8 cellular contexts compared by ENCODE assay signal in genomic region chr17:79800325-79801155, GRCh38. TPM values are rescaled to one million over a fixed set of nuclear protein-coding genes. Genes with fewer than 3 reads are reported as not detected.
DNase-seq lines count a peak whose midpoint lies in the region; ATAC-seq and TF ChIP-seq lines count a peak whose summit lies in the region.

No MANE protein-coding gene starts in this region.

- no peak overlapping the region for H2AK5ac ChIP-seq in IMR-90 (ENCODE audit: low read depth, low read length)

- TF ChIP-seq CTCF in DOHH2 (IDR thresholded peaks at IDR 0.05; ENCODE audit: low read depth, low read length, poor library complexity, severe bottlenecking) (no peak), IMR-90 (conservative IDR thresholded peaks at IDR 0.05; ENCODE audit: low read depth, low read length) (no peak), esophagus squamous epithelium (IDR thresholded peaks at IDR 0.05) (no peak)

- no peak overlapping the region for H2BK15ac ChIP-seq in IMR-90 (ENCODE audit: low read depth, low read length)

- H3K23ac ChIP-seq in IMR-90 (ENCODE audit: low read depth, low read length), result 0 out of 2 replicates have a peak overlapping the region, but pooled peaks have one; percentile 29

- H4K20me1 ChIP-seq in DOHH2 (ENCODE audit: control insufficient read depth, insufficient read depth, low read depth, low read length) (no peaks in the 10 kb centered on the region), IMR-90 (ENCODE audit: insufficient read depth, low read length) (peaks cover 8% of the 10 kb centered on the region; the same call in 1 of the 2 replicates)

- H3K4me1 ChIP-seq in DOHH2 (ENCODE audit: control insufficient read depth, low read length) (peaks cover 70% of the 10 kb centered on the region), IMR-90 (ENCODE audit: control insufficient read depth, insufficient read depth, low read length) (peaks cover 5% of the 10 kb centered on the region), esophagus squamous epithelium (peaks cover 64 to 91% (median 82%) of the 10 kb centered on the region in 3 donors)

- no peak overlapping the region for H3K4ac ChIP-seq in IMR-90 (ENCODE audit: low read depth, low read length)

- H2BK20ac ChIP-seq in IMR-90 (ENCODE audit: low read depth, low read length), result no peak overlapping the region

- peaks cover 32% of the 10 kb centered on the region for H3K27me3 ChIP-seq in DOHH2 (ENCODE audit: control insufficient read depth, low read length)
- peaks cover 79% of the 10 kb centered on the region for H3K27me3 ChIP-seq in IMR-90 (ENCODE audit: control insufficient read depth, insufficient read depth, low read length)
- H3K27me3 ChIP-seq in esophagus squamous epithelium, result peaks cover 38 to 86% (median 78%) of the 10 kb centered on the region in 4 donors

- peaks cover 5% of the 10 kb centered on the region; the same call in 1 of the 2 replicates for H3K9me1 ChIP-seq in IMR-90 (ENCODE audit: insufficient read depth, low read length)

- CTCF ChIA-PET in IMR-90 (lab: Yijun Ruan, JAX), result no interaction called here

- DNase-seq in IMR-90 (peak; percentile 39), SK-N-DZ (ENCODE audit: low spot score) (peak; percentile 74), esophagus squamous epithelium (lab: John Stamatoyannopoulos, UW) (no peak)
- DNase-seq in stimulated activated CD8-positive, alpha-beta memory T cell treated with anti-CD3 and anti-CD28 coated beads, Interleukin-4, amount 100 ng/mL, for 48 hours, result peak; percentile 65

- in situ Hi-C loops in IMR-90 (cut with MboI; ENCODE audit: low sequenced_read_pairs), result no loop called here

- no peaks in the 10 kb centered on the region for H3K9me2 ChIP-seq in DOHH2 (replicated peaks; ENCODE audit: control insufficient read depth, low read length)

- H3K36me3 ChIP-seq in DOHH2 (ENCODE audit: control insufficient read depth, low read length) (no peaks in the 10 kb centered on the region), IMR-90 (ENCODE audit: control insufficient read depth, insufficient read depth, low read length) (peaks cover 3% of the 10 kb centered on the region; the same call in 1 of the 2 replicates), esophagus squamous epithelium (peaks cover 0 to under 1% (median 0%) of the 10 kb centered on the region in 3 donors)

- H3K79me1 ChIP-seq in IMR-90 (ENCODE audit: low read depth in 1 of 2, low read length in 2 of 2), result peaks cover 8 to 11% of the 10 kb centered on the region in 2 experiments; a peak in 2 of 4 replicates

- no TSS peak for BruUV-seq in IMR-90 (replicated peaks; lab: Mats Ljungman, UMichigan)

- no peak for TF ChIP-seq RAD21 in IMR-90 (IDR thresholded peaks at IDR 0.05; ENCODE audit: low read length)

- H3K4me2 ChIP-seq in DOHH2 (ENCODE audit: low read length) (peak overlapping the region; percentile 69), IMR-90 (ENCODE audit: low read depth, low read length) (no peak overlapping the region)

- peaks cover 10% of the 10 kb centered on the region for H3K79me2 ChIP-seq in DOHH2 (ENCODE audit: control insufficient read depth, low read length)

- TF ChIP-seq POLR2A in IMR-90 (IDR thresholded peaks at IDR 0.05; ENCODE audit: low read depth, low read length) (no peak), esophagus squamous epithelium (IDR thresholded peaks at IDR 0.05) (no peak)

- POLR2A ChIA-PET in IMR-90 (lab: Charles Lee; ENCODE audit: unreplicated experiment), result no interaction called here

- H2AK9ac ChIP-seq in IMR-90 (replicated peaks; ENCODE audit: low read depth, low read length, poor library complexity), result no peak overlapping the region

- no peak overlapping the region for H3K18ac ChIP-seq in IMR-90 (ENCODE audit: low read depth, low read length)

- no peak overlapping the region for H4K8ac ChIP-seq in IMR-90 (ENCODE audit: low read depth in 2 of 2, low read length in 2 of 2)

- no peak overlapping the region for H3K56ac ChIP-seq in IMR-90 (ENCODE audit: extremely low read depth, insufficient read depth, low read length)

- H3K9ac ChIP-seq in IMR-90 (ENCODE audit: low read depth, low read length), result no peak overlapping the region

- no peak for ATAC-seq in IMR-90 (ENCODE audit: low read depth)
- no peak for ATAC-seq in HG03175 (IDR thresholded peaks at IDR 0.05; ENCODE audit: unreplicated experiment)
- ATAC-seq in HG03159 (IDR thresholded peaks at IDR 0.05; ENCODE audit: unreplicated experiment), result no peak
- no peak for ATAC-seq in HG03095 (IDR thresholded peaks at IDR 0.05; ENCODE audit: unreplicated experiment)

- H2BK120ac ChIP-seq in IMR-90 (ENCODE audit: low read depth, low read length), result no peak overlapping the region

- WGBS in IMR-90 (ENCODE audit: extremely low coverage in 2 of 2, insufficient read length in 1 of 2), 2 experiments, result 13% methylated on average over 5 of the region's 44 CpGs; no CpG with 5 or more reads in 1 of the 2 experiments
- 1 to 3% methylated on average over 20 of the region's 44 CpGs for WGBS in esophagus squamous epithelium, 2 donors

- H4K5ac ChIP-seq in IMR-90 (ENCODE audit: low read depth, low read length), result no peak overlapping the region

- no peaks in the 10 kb centered on the region for H3K9me3 ChIP-seq in DOHH2 (ENCODE audit: control insufficient read depth, insufficient read depth, low read length)
- peaks cover 11% of the 10 kb centered on the region; the same call in 1 of the 2 replicates for H3K9me3 ChIP-seq in IMR-90 (ENCODE audit: control insufficient read depth, insufficient read depth, low read length)
- H3K9me3 ChIP-seq in esophagus squamous epithelium, result no peaks in the 10 kb centered on the region

- intact Hi-C loops in IMR-90 (cut with micrococcal nuclease) (no loop called here), esophagus squamous epithelium (cut with DNase I) (no loop called here)

- no peak overlapping the region for H4K91ac ChIP-seq in IMR-90 (ENCODE audit: insufficient read depth, low read depth, low read length)

- no peak overlapping the region for H2BK5ac ChIP-seq in IMR-90 (ENCODE audit: low read depth, low read length, poor library complexity, severe bottlenecking)

- H3K4me3 ChIP-seq in DOHH2 (ENCODE audit: low read length) (peak overlapping the region; percentile 76), IMR-90 (ENCODE audit: insufficient read depth, low read depth, low read length) (no peak overlapping the region), esophagus squamous epithelium (peak overlapping the region; percentile 16 to 59 (median 40))

- H3K14ac ChIP-seq in IMR-90 (replicated peaks; ENCODE audit: low read depth, low read length), result no peak overlapping the region

- peak overlapping the region; percentile 2 for H2AFZ ChIP-seq in IMR-90 (replicated peaks; ENCODE audit: low read length, poor library complexity)

- H3K27ac ChIP-seq in DOHH2 (ENCODE audit: low read depth, low read length) (peak overlapping the region; percentile 59), IMR-90 (ENCODE audit: insufficient read depth, low read length) (no peak overlapping the region), esophagus squamous epithelium (peak overlapping the region in 1 of 4 donors; percentile 48)

- peaks cover 17% of the 10 kb centered on the region for H3F3A ChIP-seq in DOHH2 (ENCODE audit: control insufficient read depth, insufficient read depth)

- dilution Hi-C loops in IMR-90 (cut with HindIII; ENCODE audit: low sequenced_read_pairs, unreplicated experiment), result no loop called here

TF ChIP-seq in IMR-90, 13 proteins besides CTCF, POLR2A, EP300 and RAD21 (continues in another document):
- TF ChIP-seq USF2 (IDR thresholded peaks at IDR 0.05; ENCODE audit: low read depth, low read length) (no peak), BHLHE40 (IDR thresholded peaks at IDR 0.05; ENCODE audit: low read depth, low read length) (no peak), RCOR1 (IDR thresholded peaks at IDR 0.05; ENCODE audit: insufficient replicate concordance, low read length) (no peak), CEBPB (IDR thresholded peaks at IDR 0.05; ENCODE audit: low read depth, low read length) (no peak), NFE2L2 (IDR thresholded peaks at IDR 0.05; ENCODE audit: low read depth, low read length) (no peak), MAZ (IDR thresholded peaks at IDR 0.05; ENCODE audit: borderline replicate concordance, low read depth, low read length) (no peak), FOS (IDR thresholded peaks at IDR 0.05; ENCODE audit: low read depth, low read length) (no peak)

RNA-seq across cellular contexts. Expression of gene CBX8, which starts 3.7 kb away (rescaled TPM):
- total RNA-seq in IMR-90 (2012; rRNA removed) (5.3 and 5.4 TPM in 2 replicates), esophagus squamous epithelium (1 to 10 TPM; 2.3 to 4.7 (median 2.6) TPM)
- 2.4 and 3.2 TPM in 2 replicates for polyA plus RNA-seq in IMR-90 (2012; rRNA removed)
- polyA plus RNA-seq in IMR-90 (2012; cell fraction: cytosol; rRNA removed), result 0.49 and 1.0 TPM in 2 replicates
- polyA plus RNA-seq in IMR-90 (2012; cell fraction: nucleus; rRNA removed; ENCODE audit: low replicate concordance), result 1.4 and 2.6 TPM in 2 replicates
- 16.5 and 24.6 TPM in 2 replicates for polyA plus RNA-seq in SK-N-DZ (2014; cell fraction: cytosol; rRNA removed)
- polyA plus RNA-seq in SK-N-DZ (2014; cell fraction: nucleus; rRNA removed), result 43.5 and 47.0 TPM in 2 replicates

RNA-seq across cellular contexts. Expression of gene CBX2, which starts 22.6 kb away (rescaled TPM):
- total RNA-seq in IMR-90 (2012; rRNA removed) (2.0 and 2.2 TPM in 2 replicates), esophagus squamous epithelium (10 to 100 TPM in 2 of 4 donors, 1 to 10 TPM in 2; 4.6 to 12.9 (median 8.7) TPM)
- 3.2 and 4.0 TPM in 2 replicates for polyA plus RNA-seq in IMR-90 (2012; rRNA removed)
- 2.9 and 4.0 TPM in 2 replicates for polyA plus RNA-seq in IMR-90 (2012; cell fraction: cytosol; rRNA removed)
- polyA plus RNA-seq in IMR-90 (2012; cell fraction: nucleus; rRNA removed; ENCODE audit: low replicate concordance), result 4.3 and 7.7 TPM in 2 replicates
- 108 and 109 TPM in 2 replicates for polyA plus RNA-seq in SK-N-DZ (2014; cell fraction: cytosol; rRNA removed)
- polyA plus RNA-seq in SK-N-DZ (2014; cell fraction: nucleus; rRNA removed), result 144 and 174 TPM in 2 replicates

RNA-seq across cellular contexts. Expression of gene CBX4, which starts 38.7 kb away (rescaled TPM):
- total RNA-seq in IMR-90 (2012; rRNA removed) (3.2 and 5.3 TPM in 2 replicates), esophagus squamous epithelium (10 to 100 TPM in 3 of 4 donors, 1 to 10 TPM in 1; 9.0 to 26.3 (median 17.1) TPM)
- polyA plus RNA-seq in IMR-90 (2012; rRNA removed), result 9.4 and 12.9 TPM in 2 replicates
- 13.2 and 18.5 TPM in 2 replicates for polyA plus RNA-seq in IMR-90 (2012; cell fraction: cytosol; rRNA removed)
- 21.8 and 29.2 TPM in 2 replicates for polyA plus RNA-seq in IMR-90 (2012; cell fraction: nucleus; rRNA removed; ENCODE audit: low replicate concordance)
- polyA plus RNA-seq in SK-N-DZ (2014; cell fraction: cytosol; rRNA removed), result 9.9 and 14.1 TPM in 2 replicates
- polyA plus RNA-seq in SK-N-DZ (2014; cell fraction: nucleus; rRNA removed), result 25.6 and 26.8 TPM in 2 replicates
